8 cellular contexts compared by ENCODE assay signal in genomic region chr15:40238927-40239591, GRCh38. TPM values are rescaled to one million over a fixed set of nuclear protein-coding genes. Genes with fewer than 3 reads are reported as not detected.
DNase-seq lines count a peak whose midpoint lies in the region; ATAC-seq and TF ChIP-seq lines count a peak whose summit lies in the region.

PAK6 (plus strand) TSS chr15:40239063; CDS start chr15:40264786, 25,723 bp downstream.

- H3K9me3 ChIP-seq in gastroesophageal sphincter = no peaks in the 10 kb centered on the region

- DNase-seq in NCI-H1417 (lab: John Stamatoyannopoulos, UW) = peak; percentile 22 to 70 (median 66)
- no peak for DNase-seq in NCI-H1417 treated with DMSO at 0.1 percent for 48 hours (lab: John Stamatoyannopoulos, UW)
- DNase-seq in NCI-H146 treated with DMSO at 0.1 percent for 48 hours (lab: John Stamatoyannopoulos, UW; ENCODE audit: unreplicated experiment) = peak; percentile 62
- peak; percentile 62 to 69 for DNase-seq in activated T-cell treated with anti-CD3 and anti-CD28 coated beads, Interleukin-2, amount 50 U/mL, for 48 hours
- DNase-seq in occipital lobe (lab: John Stamatoyannopoulos, UW) = peak; percentile 72

- H3K4me1 ChIP-seq in gastroesophageal sphincter = peaks cover 0 to 12% (median 5%) of the 10 kb centered on the region in 3 donors

- H3K27me3 ChIP-seq in gastroesophageal sphincter = peaks cover 5% of the 10 kb centered on the region

- TF ChIP-seq POLR2A in gastroesophageal sphincter (IDR thresholded peaks at IDR 0.05) = no peak

- H3K27ac ChIP-seq in gastroesophageal sphincter = no peak within 1 kb of the TSS

- WGBS in gastroesophageal sphincter (ENCODE audit: low coverage in 1 of 2), 2 donors = 0% methylated on average over 1 of the region's 36 CpGs; no CpG with 5 or more reads in 1 of the 2 donors

- H3K4me3 ChIP-seq in gastroesophageal sphincter = peak within 1 kb of the TSS in 1 of 2 donors; percentile 45

- no peak for TF ChIP-seq EP300 in gastroesophageal sphincter (IDR thresholded peaks at IDR 0.05)

- no peaks in the 10 kb centered on the region for H3K36me3 ChIP-seq in gastroesophageal sphincter

- peak; percentile 61 for ATAC-seq in gastroesophageal sphincter
- no peak for ATAC-seq in GM18520 (IDR thresholded peaks at IDR 0.05; ENCODE audit: unreplicated experiment)
- ATAC-seq in HG02981 (IDR thresholded peaks at IDR 0.05; ENCODE audit: unreplicated experiment) = no peak

- no peak for TF ChIP-seq CTCF in gastroesophageal sphincter (IDR thresholded peaks at IDR 0.05)

RNA-seq across cellular contexts. Expression of gene PAK6, which starts in this region (rescaled TPM):
- total RNA-seq in gastroesophageal sphincter (1 to 10 TPM in 2 of 4 donors, under 1 TPM in 2; 0.94 to 4.6 (median 1.6) TPM), occipital lobe (11.2 TPM)
